In genomic region chr2:188773075-188773474, GRCh38 we compare ENCODE assay signal across 22 cellular contexts.
A peak's percentile ranks its signal among the peaks of the same experiment; 100 is the strongest.
DNase-seq lines count a peak whose midpoint lies in the region; ATAC-seq, FAIRE-seq and TF ChIP-seq lines count a peak whose summit lies in the region.
"Had no signal": no experiment of that assay in that cellular context is flagged by ENCODE, and none has a peak within 500 bp of the region (broad histone marks: within the 10 kb centered on the region; RNA-seq: fewer than 3 reads in every experiment).

No MANE protein-coding gene starts in this region.

- H3K27me3 Mint-ChIP-seq in astrocyte (ENCODE audit: low read depth, unreplicated experiment), result no peaks in the 10 kb centered on the region
- H3K27me3 Mint-ChIP-seq in activated CD8-positive, alpha-beta memory T cell treated with anti-CD3 and anti-CD28 coated beads, Interleukin-2, amount 10 ng/mL, durations not matched to agents 7 days and 5 days, result no peaks in the 10 kb centered on the region
- H3K27me3 Mint-ChIP-seq in immature natural killer cell (ENCODE audit: low read depth in 3 of 3), result no peaks in the 10 kb centered on the region
- H3K27me3 Mint-ChIP-seq: activated naive CD4-positive, alpha-beta T cell treated with anti-CD3 and anti-CD28 coated beads, Interleukin-2, amount 10 ng/mL, durations not matched to agents 7 days and 5 days; IgD-negative memory B cell; stimulated activated naive CD8-positive, alpha-beta T cell treated with anti-CD3 and anti-CD28 coated beads, Interleukin-15, Interleukin-2, amounts not matched to agents 100 ng/mL and 50 ng/mL, for 24 hours had no signal

- no peaks in the 10 kb centered on the region for H3K36me3 ChIP-seq in astrocyte (ENCODE audit: insufficient read depth, low read length)
- H3K36me3 ChIP-seq: HAP-1, upper lobe of right lung had no signal

- H3K4me1 Mint-ChIP-seq in astrocyte (ENCODE audit: low read depth, unreplicated experiment) (peaks cover 11% of the 10 kb centered on the region), immature natural killer cell (no peaks in the 10 kb centered on the region)
- H3K4me1 Mint-ChIP-seq in activated CD8-positive, alpha-beta memory T cell treated with anti-CD3 and anti-CD28 coated beads, Interleukin-2, amount 10 ng/mL, durations not matched to agents 7 days and 5 days, result no peaks in the 10 kb centered on the region
- H3K4me1 Mint-ChIP-seq: activated naive CD4-positive, alpha-beta T cell treated with anti-CD3 and anti-CD28 coated beads, Interleukin-2, amount 10 ng/mL, durations not matched to agents 7 days and 5 days; CD14-positive monocyte; IgD-negative memory B cell had no signal

- no peaks in the 10 kb centered on the region for H3K4me1 ChIP-seq in astrocyte (ENCODE audit: insufficient read depth, low read length)
- H3K4me1 ChIP-seq: body of pancreas, HAP-1, parathyroid adenoma, upper lobe of right lung had no signal

- CTCF ChIA-PET in activated CD8-positive, alpha-beta memory T cell treated with anti-CD3 and anti-CD28 coated beads, Interleukin-2, amount 10 ng/mL, durations not matched to agents 7 days and 5 days (lab: Charles Lee), result no interaction called here

- no peaks in the 10 kb centered on the region for H3K27me3 ChIP-seq in astrocyte (ENCODE audit: insufficient read depth, low read length)
- H3K27me3 ChIP-seq: body of pancreas, upper lobe of right lung had no signal

- H3K9me3 Mint-ChIP-seq in astrocyte (ENCODE audit: unreplicated experiment), result peaks cover 5% of the 10 kb centered on the region
- H3K9me3 Mint-ChIP-seq in activated CD8-positive, alpha-beta memory T cell treated with anti-CD3 and anti-CD28 coated beads, Interleukin-2, amount 10 ng/mL, durations not matched to agents 7 days and 5 days (ENCODE audit: low read depth), result peaks cover 5% of the 10 kb centered on the region
- peaks cover 17 to 38% (median 30%) of the 10 kb centered on the region in 6 donors for H3K9me3 Mint-ChIP-seq in immature natural killer cell
- H3K9me3 Mint-ChIP-seq: activated naive CD4-positive, alpha-beta T cell treated with anti-CD3 and anti-CD28 coated beads, Interleukin-2, amount 10 ng/mL, durations not matched to agents 7 days and 5 days; stimulated activated naive CD8-positive, alpha-beta T cell treated with anti-CD3 and anti-CD28 coated beads, Interleukin-15, Interleukin-2, amounts not matched to agents 100 ng/mL and 50 ng/mL, for 24 hours had no signal

- TF ChIP-seq CTCF in astrocyte (IDR thresholded peaks at IDR 0.05; ENCODE audit: insufficient read depth, low read depth, low read length), result no peak

- no peak for FAIRE-seq in astrocyte (lab: Jason Lieb, UNC)

- H3K27ac ChIP-seq in astrocyte (ENCODE audit: low read depth, low read length), result no peak overlapping the region
- H3K27ac ChIP-seq: body of pancreas, parathyroid adenoma, upper lobe of right lung had no signal

- DNase-seq in NCI-H1092 treated with DMSO at 0.1 percent for 48 hours (lab: John Stamatoyannopoulos, UW) (peak; percentile 24), NCI-H1092 (lab: John Stamatoyannopoulos, UW) (no peak), NCI-H2029 treated with DMSO at 0.1 percent for 48 hours (lab: John Stamatoyannopoulos, UW) (peak; percentile 40), astrocyte (ENCODE audit: low read depth) (peak; percentile 18), iris pigment epithelial cell (ENCODE audit: low read depth) (peak; percentile 85), immature natural killer cell (no peak), SIG-M5 (lab: John Stamatoyannopoulos, UW) (no peak)
- no peak for DNase-seq in activated CD8-positive, alpha-beta memory T cell treated with anti-CD3 and anti-CD28 coated beads, Interleukin-2, amount 10 ng/mL, durations not matched to agents 7 days and 5 days
- DNase-seq: 8988T; activated CD4-positive, alpha-beta T cell treated with anti-CD3 and anti-CD28 coated beads for 1 hour; activated naive CD4-positive, alpha-beta T cell treated with anti-CD3 and anti-CD28 coated beads, Interleukin-2, amount 10 ng/mL, durations not matched to agents 7 days and 5 days; body of pancreas; EL; foreskin melanocyte; NCI-H1694 treated with DMSO at 0.1 percent for 48 hours; T-helper 2 cell; upper lobe of right lung had no signal

- H3K4me3 Mint-ChIP-seq in astrocyte (ENCODE audit: unreplicated experiment) (no peak overlapping the region), immature natural killer cell (no peak overlapping the region)
- H3K4me3 Mint-ChIP-seq in activated CD8-positive, alpha-beta memory T cell treated with anti-CD3 and anti-CD28 coated beads, Interleukin-2, amount 10 ng/mL, durations not matched to agents 7 days and 5 days, result no peak overlapping the region
- H3K4me3 Mint-ChIP-seq: activated naive CD4-positive, alpha-beta T cell treated with anti-CD3 and anti-CD28 coated beads, Interleukin-2, amount 10 ng/mL, durations not matched to agents 7 days and 5 days; CD14-positive monocyte; IgD-negative memory B cell; stimulated activated naive CD8-positive, alpha-beta T cell treated with anti-CD3 and anti-CD28 coated beads, Interleukin-15, Interleukin-2, amounts not matched to agents 100 ng/mL and 50 ng/mL, for 24 hours had no signal

- no peaks in the 10 kb centered on the region for H4K20me1 ChIP-seq in astrocyte (ENCODE audit: insufficient read depth, low read length)

- no peak overlapping the region for H3K4me2 ChIP-seq in astrocyte (ENCODE audit: low read length)

- no peaks in the 10 kb centered on the region for H3K36me3 Mint-ChIP-seq in astrocyte (ENCODE audit: low read depth, unreplicated experiment)
- H3K36me3 Mint-ChIP-seq in activated CD8-positive, alpha-beta memory T cell treated with anti-CD3 and anti-CD28 coated beads, Interleukin-2, amount 10 ng/mL, durations not matched to agents 7 days and 5 days, result no peaks in the 10 kb centered on the region
- H3K36me3 Mint-ChIP-seq in immature natural killer cell, result peaks cover 0 to 3% (median 0%) of the 10 kb centered on the region in 3 donors
- H3K36me3 Mint-ChIP-seq: activated naive CD4-positive, alpha-beta T cell treated with anti-CD3 and anti-CD28 coated beads, Interleukin-2, amount 10 ng/mL, durations not matched to agents 7 days and 5 days; CD14-positive monocyte; IgD-negative memory B cell had no signal

- H3K9me3 ChIP-seq in astrocyte (ENCODE audit: insufficient read depth, low read depth, low read length), result no peaks in the 10 kb centered on the region
- H3K9me3 ChIP-seq: body of pancreas, HAP-1, upper lobe of right lung had no signal

- no peak for ATAC-seq in activated CD8-positive, alpha-beta memory T cell treated with anti-CD3 and anti-CD28 coated beads, Interleukin-2, amount 10 ng/mL, durations not matched to agents 7 days and 5 days
- ATAC-seq: body of pancreas, upper lobe of right lung had no signal

- H3K79me2 ChIP-seq in astrocyte (ENCODE audit: insufficient read depth, low read length), result no peaks in the 10 kb centered on the region
- H3K79me2 ChIP-seq: parathyroid adenoma had no signal

- no peak overlapping the region for H3K27ac Mint-ChIP-seq in astrocyte (ENCODE audit: unreplicated experiment)
- no peak overlapping the region for H3K27ac Mint-ChIP-seq in activated CD8-positive, alpha-beta memory T cell treated with anti-CD3 and anti-CD28 coated beads, Interleukin-2, amount 10 ng/mL, durations not matched to agents 7 days and 5 days
- H3K27ac Mint-ChIP-seq in immature natural killer cell, result no peak overlapping the region
- H3K27ac Mint-ChIP-seq: activated naive CD4-positive, alpha-beta T cell treated with anti-CD3 and anti-CD28 coated beads, Interleukin-2, amount 10 ng/mL, durations not matched to agents 7 days and 5 days; CD14-positive monocyte; IgD-negative memory B cell; stimulated activated naive CD8-positive, alpha-beta T cell treated with anti-CD3 and anti-CD28 coated beads, Interleukin-15, Interleukin-2, amounts not matched to agents 100 ng/mL and 50 ng/mL, for 24 hours had no signal

- no peak overlapping the region for H2AFZ ChIP-seq in astrocyte (ENCODE audit: low read depth, low read length)
- H2AFZ ChIP-seq: parathyroid adenoma had no signal

- H3K4me3 ChIP-seq in astrocyte (ENCODE audit: insufficient read depth, low read depth, low read length), result no peak overlapping the region
- H3K4me3 ChIP-seq: body of pancreas, HAP-1, upper lobe of right lung had no signal

- H3K9ac ChIP-seq in astrocyte (ENCODE audit: low read length), result no peak overlapping the region
- H3K9ac ChIP-seq: parathyroid adenoma had no signal

Comparison
In these comparisons a context has a peak if more than half of its experiments do, and no peak if none do; other contexts are left out.
1. DNase-seq: peak in NCI-H1092 treated with DMSO at 0.1 percent for 48 hours (single experiment), NCI-H2029 treated with DMSO at 0.1 percent for 48 hours (single experiment), astrocyte (single experiment) and iris pigment epithelial cell (single experiment); none in NCI-H1092 (single experiment), activated CD8-positive, alpha-beta memory T cell treated with anti-CD3 and anti-CD28 coated beads, Interleukin-2, amount 10 ng/mL, durations not matched to agents 7 days and 5 days (single experiment), immature natural killer cell (0 of 3) and SIG-M5 (single experiment).